Comparison of ENCODE assay signal across 3 cellular contexts in the genomic region with DNA sequence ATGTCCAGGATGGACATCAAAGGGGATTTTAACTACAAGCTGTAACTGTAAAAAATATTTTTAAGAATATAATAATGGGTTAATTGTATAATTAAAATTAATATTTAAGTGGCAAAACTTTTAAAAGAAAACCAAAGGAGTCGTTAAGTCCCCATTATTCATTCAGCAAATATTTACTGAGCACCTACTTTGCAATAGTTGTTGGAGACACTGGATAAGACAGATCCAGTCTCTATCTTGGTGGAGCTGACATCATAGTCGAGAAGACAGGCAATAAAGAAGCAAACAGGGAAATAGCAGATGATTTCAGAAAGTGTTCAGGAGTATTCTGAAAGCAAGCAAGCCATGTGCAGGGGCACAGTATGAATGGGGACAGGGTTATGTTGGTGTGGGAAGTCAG.
TF ChIP-seq lines count a peak whose summit lies in the region.

No MANE protein-coding gene starts in this region.

TF ChIP-seq in HepG2, 621 proteins besides CTCF, POLR2A, EP300 and RAD21:
- peak; percentile 56; the same call in 1 of the 2 replicates for TF ChIP-seq ZNF3 (CRISPR knock-in tag; IDR thresholded peaks at IDR 0.05)
- TF ChIP-seq ZBTB1 (CRISPR knock-in tag; IDR thresholded peaks at IDR 0.05; ENCODE audit: borderline replicate concordance) = no peak

TF ChIP-seq in IMR-90, 13 proteins besides CTCF, POLR2A, EP300 and RAD21:
- TF ChIP-seq SMC3 (IDR thresholded peaks at IDR 0.05; ENCODE audit: low read depth, low read length) (no peak), ELK1 (IDR thresholded peaks at IDR 0.05; ENCODE audit: borderline replicate concordance, low read depth, low read length) (no peak), FOS (IDR thresholded peaks at IDR 0.05; ENCODE audit: low read depth, low read length) (no peak), RCOR1 (IDR thresholded peaks at IDR 0.05; ENCODE audit: insufficient replicate concordance, low read length) (no peak), MAZ (IDR thresholded peaks at IDR 0.05; ENCODE audit: borderline replicate concordance, low read depth, low read length) (no peak), MXI1 (IDR thresholded peaks at IDR 0.05; ENCODE audit: borderline replicate concordance, low read depth, low read length) (no peak), CHD1 (IDR thresholded peaks at IDR 0.05; ENCODE audit: low read depth, low read length) (no peak), BHLHE40 (IDR thresholded peaks at IDR 0.05; ENCODE audit: low read depth, low read length) (no peak), MAFK (IDR thresholded peaks at IDR 0.05; ENCODE audit: low read depth, low read length) (no peak), RFX5 (IDR thresholded peaks at IDR 0.05; ENCODE audit: low read depth, low read length) (no peak), NFE2L2 (IDR thresholded peaks at IDR 0.05; ENCODE audit: low read depth, low read length) (no peak), CEBPB (IDR thresholded peaks at IDR 0.05; ENCODE audit: low read depth, low read length) (no peak)
- TF ChIP-seq, protein P1, sequence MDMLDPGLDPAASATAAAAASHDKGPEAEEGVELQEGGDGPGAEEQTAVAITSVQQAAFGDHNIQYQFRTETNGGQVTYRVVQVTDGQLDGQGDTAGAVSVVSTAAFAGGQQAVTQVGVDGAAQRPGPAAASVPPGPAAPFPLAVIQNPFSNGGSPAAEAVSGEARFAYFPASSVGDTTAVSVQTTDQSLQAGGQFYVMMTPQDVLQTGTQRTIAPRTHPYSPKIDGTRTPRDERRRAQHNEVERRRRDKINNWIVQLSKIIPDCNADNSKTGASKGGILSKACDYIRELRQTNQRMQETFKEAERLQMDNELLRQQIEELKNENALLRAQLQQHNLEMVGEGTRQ (IDR thresholded peaks at IDR 0.05; ENCODE audit: low read depth, low read length) = no peak
TF ChIP-seq in IMR-90: peak in this region for 0.

TF ChIP-seq in H1, 55 proteins besides CTCF, POLR2A, EP300 and RAD21:
- TF ChIP-seq CHD7 (IDR thresholded peaks at IDR 0.05; ENCODE audit: insufficient replicate concordance, low read length) = no peak
- TF ChIP-seq EZH2 (IDR thresholded peaks at IDR 0.05; ENCODE audit: low read depth, low read length, severe bottlenecking) = no peak
